Comparison of ENCODE assay signal across 18 cellular contexts in genomic region chr5:160616712-160617497, GRCh38.
"Had no signal": no experiment of that assay in that cellular context is flagged by ENCODE, and none has a peak within 500 bp of the region (broad histone marks: within the 10 kb centered on the region; RNA-seq: fewer than 3 reads in every experiment).

No MANE protein-coding gene starts in this region.

- H3K4me3 Mint-ChIP-seq: activated CD4-positive, alpha-beta T cell treated with anti-CD3 and anti-CD28 coated beads, Interleukin-2, amount 10 ng/mL, durations not matched to agents 7 days and 5 days; activated naive CD4-positive, alpha-beta T cell treated with anti-CD3 and anti-CD28 coated beads, Interleukin-2, amount 10 ng/mL, durations not matched to agents 7 days and 5 days; memory B cell; neural progenitor cell had no signal

- H3K4me1 Mint-ChIP-seq: activated CD4-positive, alpha-beta T cell treated with anti-CD3 and anti-CD28 coated beads, Interleukin-2, amount 10 ng/mL, durations not matched to agents 7 days and 5 days; activated naive CD4-positive, alpha-beta T cell treated with anti-CD3 and anti-CD28 coated beads, Interleukin-2, amount 10 ng/mL, durations not matched to agents 7 days and 5 days; neural progenitor cell had no signal

- H3K9ac ChIP-seq: neural progenitor cell had no signal

- H3K36me3 Mint-ChIP-seq: activated naive CD4-positive, alpha-beta T cell treated with anti-CD3 and anti-CD28 coated beads, Interleukin-2, amount 10 ng/mL, durations not matched to agents 7 days and 5 days; neural progenitor cell had no signal

- H3K27ac Mint-ChIP-seq: activated CD4-positive, alpha-beta T cell treated with anti-CD3 and anti-CD28 coated beads, Interleukin-2, amount 10 ng/mL, durations not matched to agents 7 days and 5 days; activated naive CD4-positive, alpha-beta T cell treated with anti-CD3 and anti-CD28 coated beads, Interleukin-2, amount 10 ng/mL, durations not matched to agents 7 days and 5 days; activated T-helper 2 cell treated with anti-CD3 and anti-CD28 coated beads, Interferon-gamma antibody, Interleukin-2, Interleukin-4, amounts not matched to agents 10 μg/mL and 5 μg/mL and 100 μg/mL, durations not matched to agents 14 hours and 24 hours and 36 hours; memory B cell; neural progenitor cell had no signal

- ATAC-seq: gastrocnemius medialis, heart right ventricle, left lobe of liver had no signal

- H3K4me1 ChIP-seq: gastrocnemius medialis, heart right ventricle, neural progenitor cell, pancreas had no signal

- DNase-seq: activated CD4-positive, alpha-beta T cell treated with anti-CD3 and anti-CD28 coated beads, Interleukin-2, amount 10 ng/mL, durations not matched to agents 7 days and 5 days; activated CD4-positive, CD25-positive, alpha-beta regulatory T cell; activated naive CD4-positive, alpha-beta T cell treated with anti-CD3 and anti-CD28 coated beads, Interleukin-2, amount 10 ng/mL, durations not matched to agents 7 days and 5 days; activated T-cell treated with anti-CD3 and anti-CD28 coated beads for 4 hours; central memory CD4-positive, alpha-beta T cell; effector CD8-positive, alpha-beta T cell; gastrocnemius medialis; heart right ventricle; pancreas had no signal

- H3K4me3 ChIP-seq: coronary artery, gastrocnemius medialis, heart right ventricle, neural progenitor cell, pancreas, skin epidermis had no signal

- H3K9me3 ChIP-seq: gastrocnemius medialis, heart right ventricle, pancreas had no signal

- H3K27me3 ChIP-seq: gastrocnemius medialis, neural progenitor cell, pancreas had no signal

- H2AFZ ChIP-seq: neural progenitor cell had no signal

- H3K4me2 ChIP-seq: neural progenitor cell had no signal

- H3K27ac ChIP-seq: coronary artery, epithelial cell of prostate, gastrocnemius medialis, heart right ventricle, neural progenitor cell, pancreas, skin epidermis had no signal

- H3K36me3 ChIP-seq: gastrocnemius medialis, heart right ventricle, neural progenitor cell, pancreas had no signal

- H3K9me3 Mint-ChIP-seq: activated naive CD4-positive, alpha-beta T cell treated with anti-CD3 and anti-CD28 coated beads, Interleukin-2, amount 10 ng/mL, durations not matched to agents 7 days and 5 days; activated T-helper 2 cell treated with anti-CD3 and anti-CD28 coated beads, Interferon-gamma antibody, Interleukin-2, Interleukin-4, amounts not matched to agents 10 μg/mL and 5 μg/mL and 100 μg/mL, durations not matched to agents 14 hours and 24 hours and 36 hours; memory B cell; neural progenitor cell had no signal

- FAIRE-seq: islet of Langerhans, pancreas, urothelium cell line had no signal
